In the genomic region with DNA sequence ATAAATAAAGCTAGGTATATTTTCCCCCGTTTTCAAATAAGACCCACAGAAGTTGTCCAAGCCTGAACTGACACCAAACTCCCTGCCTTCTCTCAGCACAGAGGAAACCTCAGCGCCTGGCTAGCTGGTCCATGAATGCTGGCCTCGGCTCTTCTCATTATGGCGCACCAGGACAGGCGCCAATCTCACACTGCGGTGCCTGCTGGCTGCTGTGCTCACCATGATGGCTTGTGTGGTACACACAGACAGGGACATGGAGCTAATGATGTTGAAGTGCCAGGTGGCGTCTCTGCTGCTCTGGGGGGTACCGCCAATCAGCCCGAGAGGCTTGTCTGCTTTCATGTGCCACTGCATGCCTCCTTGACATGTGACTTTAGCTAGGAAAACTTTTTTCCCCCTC, we compare ENCODE assay signal across 24 cellular contexts.
"Had no signal": no experiment of that assay in that cellular context is flagged by ENCODE, and none has a peak within 500 bp of the region (broad histone marks: within the 10 kb centered on the region; RNA-seq: fewer than 3 reads in every experiment).

No MANE protein-coding gene starts in this region.

- H3K36me3 Mint-ChIP-seq: activated naive CD4-positive, alpha-beta T cell treated with anti-CD3 and anti-CD28 coated beads, Interleukin-2, amount 50 U/mL, for 24 hours; natural killer cell treated with Interleukin-12 subunit alpha and Interleukin-12 subunit beta and Interleukin-15 and Interleukin-18, amount 100 ng/mL, for 72 hours; stimulated activated memory B cell treated with anti-CD40 and anti-IgM and Interleukin-4, amounts not matched to agents 10 μg/mL and 1 μg/mL and 100 μg/mL, for 72 hours had no signal

- H3K27me3 Mint-ChIP-seq: activated naive CD4-positive, alpha-beta T cell treated with anti-CD3 and anti-CD28 coated beads, Interleukin-2, amount 50 U/mL, for 24 hours; stimulated activated memory B cell treated with anti-CD40 and anti-IgM and Interleukin-4, amounts not matched to agents 10 μg/mL and 1 μg/mL and 100 μg/mL, for 72 hours had no signal

- H3K4me3 Mint-ChIP-seq: activated CD4-positive, alpha-beta memory T cell treated with anti-CD3 and anti-CD28 coated beads, Interleukin-2, amount 10 ng/mL, durations not matched to agents 7 days and 5 days; activated CD4-positive, alpha-beta T cell treated with anti-CD3 and anti-CD28 coated beads, Interleukin-2, amount 10 ng/mL, durations not matched to agents 24 days and 14 days; activated naive CD4-positive, alpha-beta T cell treated with anti-CD3 and anti-CD28 coated beads, Interleukin-2, amount 50 U/mL, for 24 hours; activated T-helper 1 cell treated with anti-CD3 and anti-CD28 coated beads, Interleukin-12 subunit alpha, Interleukin-12 subunit beta, Interleukin-2, Interleukin-4 antibody, amounts not matched to agents 30 ng/mL and 10 ng/mL and 1 ng/mL, durations not matched to agents 14 hours and 24 hours and 36 hours; natural killer cell treated with Interleukin-12 subunit alpha and Interleukin-12 subunit beta and Interleukin-15 and Interleukin-18, amount 100 ng/mL, for 72 hours; stimulated activated memory B cell treated with anti-CD40 and anti-IgM and Interleukin-4, amounts not matched to agents 10 μg/mL and 1 μg/mL and 100 μg/mL, for 72 hours; T-helper 2 cell treated with Interferon-gamma antibody and Interleukin-4, amounts not matched to agents 5 μg/mL and 100 μg/mL, for 36 hours had no signal

- H3K27me3 ChIP-seq: body of pancreas, foreskin keratinocyte, left lung, neutrophil, stomach, suprapubic skin, transverse colon, uterus had no signal

- H3K27ac Mint-ChIP-seq: activated CD4-positive, alpha-beta memory T cell treated with anti-CD3 and anti-CD28 coated beads, Interleukin-2, amount 10 ng/mL, durations not matched to agents 7 days and 5 days; activated CD4-positive, alpha-beta T cell treated with anti-CD3 and anti-CD28 coated beads, Interleukin-2, amount 10 ng/mL, durations not matched to agents 24 days and 14 days; activated naive CD4-positive, alpha-beta T cell treated with anti-CD3 and anti-CD28 coated beads, Interleukin-2, amount 50 U/mL, for 24 hours; activated T-helper 1 cell treated with anti-CD3 and anti-CD28 coated beads, Interleukin-12 subunit alpha, Interleukin-12 subunit beta, Interleukin-2, Interleukin-4 antibody, amounts not matched to agents 30 ng/mL and 10 ng/mL and 1 ng/mL, durations not matched to agents 14 hours and 24 hours and 36 hours; natural killer cell treated with Interleukin-12 subunit alpha and Interleukin-12 subunit beta and Interleukin-15 and Interleukin-18, amount 100 ng/mL, for 72 hours; stimulated activated memory B cell treated with anti-CD40 and anti-IgM and Interleukin-4, amounts not matched to agents 10 μg/mL and 1 μg/mL and 100 μg/mL, for 72 hours; T-helper 2 cell treated with Interferon-gamma antibody and Interleukin-4, amounts not matched to agents 5 μg/mL and 100 μg/mL, for 36 hours had no signal

- ATAC-seq: activated CD4-positive, CD25-positive, alpha-beta regulatory T cell treated with anti-CD3 and anti-CD28 coated beads, Interleukin-2, amount 50 U/mL, for 24 hours; body of pancreas; foreskin keratinocyte; left lung; natural killer cell treated with Interleukin-12 subunit alpha and Interleukin-12 subunit beta and Interleukin-15 and Interleukin-18, amount 100 ng/mL, for 72 hours; sciatic nerve; stimulated activated memory B cell treated with anti-CD40 and anti-IgM and Interleukin-4, amounts not matched to agents 10 μg/mL and 1 μg/mL and 100 μg/mL, for 72 hours had no signal

- H3K9me3 Mint-ChIP-seq: activated CD4-positive, alpha-beta memory T cell treated with anti-CD3 and anti-CD28 coated beads, Interleukin-2, amount 10 ng/mL, durations not matched to agents 7 days and 5 days; activated CD4-positive, alpha-beta T cell treated with anti-CD3 and anti-CD28 coated beads, Interleukin-2, amount 10 ng/mL, durations not matched to agents 24 days and 14 days; activated naive CD4-positive, alpha-beta T cell treated with anti-CD3 and anti-CD28 coated beads, Interleukin-2, amount 50 U/mL, for 24 hours; activated T-helper 1 cell treated with anti-CD3 and anti-CD28 coated beads, Interleukin-12 subunit alpha, Interleukin-12 subunit beta, Interleukin-2, Interleukin-4 antibody, amounts not matched to agents 30 ng/mL and 10 ng/mL and 1 ng/mL, durations not matched to agents 14 hours and 24 hours and 36 hours; natural killer cell treated with Interleukin-12 subunit alpha and Interleukin-12 subunit beta and Interleukin-15 and Interleukin-18, amount 100 ng/mL, for 72 hours; stimulated activated memory B cell treated with anti-CD40 and anti-IgM and Interleukin-4, amounts not matched to agents 10 μg/mL and 1 μg/mL and 100 μg/mL, for 72 hours; T-helper 2 cell treated with Interferon-gamma antibody and Interleukin-4, amounts not matched to agents 5 μg/mL and 100 μg/mL, for 36 hours had no signal

- H3K4me1 ChIP-seq: body of pancreas, foreskin keratinocyte, left lung, stomach, transverse colon, uterus had no signal

- H3K36me3 ChIP-seq: cardiac muscle cell, left lung, neutrophil, stomach, suprapubic skin, transverse colon, uterus had no signal

- H3K27ac ChIP-seq: body of pancreas, cardiac muscle cell, foreskin keratinocyte, left lung, neutrophil, stomach, suprapubic skin, transverse colon, uterus, VCaP had no signal

- H3K9me3 ChIP-seq: body of pancreas, left lung, neutrophil, stomach, suprapubic skin, transverse colon, uterus had no signal

- H3K4me1 Mint-ChIP-seq: activated CD4-positive, alpha-beta memory T cell treated with anti-CD3 and anti-CD28 coated beads, Interleukin-2, amount 10 ng/mL, durations not matched to agents 7 days and 5 days; activated CD4-positive, alpha-beta T cell treated with anti-CD3 and anti-CD28 coated beads, Interleukin-2, amount 10 ng/mL, durations not matched to agents 24 days and 14 days; activated naive CD4-positive, alpha-beta T cell treated with anti-CD3 and anti-CD28 coated beads, Interleukin-2, amount 50 U/mL, for 24 hours had no signal

- DNase-seq: activated CD4-positive, alpha-beta memory T cell treated with anti-CD3 and anti-CD28 coated beads, Interleukin-2, amount 10 ng/mL, durations not matched to agents 7 days and 5 days; activated CD4-positive, alpha-beta T cell treated with anti-CD3 and anti-CD28 coated beads, Interleukin-2, amount 10 ng/mL, durations not matched to agents 24 days and 14 days; activated gamma-delta T cell treated with Interleukin-2 at 50 U/mL for 16 hours; anterior cingulate cortex; body of pancreas; effector memory CD4-positive, alpha-beta T cell; foreskin keratinocyte; left lung; small intestine; stimulated activated CD4-positive, alpha-beta T cell treated with anti-CD3 and anti-CD28 coated beads, Interleukin-15, amount 100 ng/mL, for 24 hours; stomach; transverse colon; uterus had no signal

- H3K4me3 ChIP-seq: body of pancreas, cardiac muscle cell, left lung, stomach, suprapubic skin, transverse colon, uterus had no signal
